3 cellular contexts compared by ENCODE assay signal in the genomic region with DNA sequence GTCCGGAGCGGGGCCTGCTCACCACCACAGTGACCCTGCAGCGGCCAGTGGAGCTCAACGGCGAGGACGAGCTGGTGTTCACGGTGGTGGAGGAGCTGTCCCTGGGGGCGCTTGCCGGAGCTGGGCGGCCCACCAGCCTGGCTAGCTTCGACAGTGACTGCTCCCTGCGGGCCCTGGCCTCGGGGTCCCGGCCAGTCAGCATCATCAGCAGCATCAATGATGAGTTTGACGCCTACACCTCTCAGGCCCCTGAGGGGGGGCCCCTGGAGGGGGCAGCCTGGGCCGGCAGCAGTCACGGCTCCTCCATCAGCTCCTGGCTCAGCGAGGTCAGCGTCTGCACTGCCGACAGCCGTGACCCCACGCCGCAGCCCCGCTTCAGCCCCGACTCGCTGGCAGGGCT. TPM values are rescaled to one million over a fixed set of nuclear protein-coding genes. Genes with fewer than 3 reads are reported as not detected.
"Had no signal": no experiment of that assay in that cellular context is flagged by ENCODE, and none has a peak within 500 bp of the region (broad histone marks: within the 10 kb centered on the region; RNA-seq: fewer than 3 reads in every experiment).

No MANE protein-coding gene starts in this region.

- H3K4me3 ChIP-seq: GM12878 had no signal

- DNase-seq: GDM1, GF-D8 had no signal

- ATAC-seq: GM12878 had no signal

RNA-seq across cellular contexts. Expression of a gene that starts 37.4 kb away (rescaled TPM):
- polyA plus RNA-seq: GM12878 had no signal
